ENCODE assay signal across 22 cellular contexts in the genomic region with DNA sequence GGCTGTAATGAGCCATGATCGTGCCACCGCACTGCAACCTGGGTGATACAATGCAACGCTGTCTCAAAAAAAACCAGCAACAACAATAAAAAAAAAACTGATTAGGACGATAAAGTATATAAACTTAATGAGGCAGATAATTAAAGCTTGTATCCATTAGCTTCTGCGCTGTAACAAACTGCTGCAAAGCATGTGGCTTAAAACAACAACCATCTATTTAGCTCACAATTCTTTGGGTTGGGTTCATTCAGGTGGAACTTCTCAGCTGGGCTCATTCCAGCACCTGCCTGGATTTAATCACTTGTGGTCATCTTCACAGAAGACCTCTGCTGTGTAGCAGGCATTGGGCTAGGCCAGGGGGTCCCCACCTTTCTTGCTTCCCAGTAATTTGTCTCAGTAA. TPM values are rescaled to one million over a fixed set of nuclear protein-coding genes. Genes with fewer than 3 reads are reported as not detected.
DNase-seq lines count a peak whose midpoint lies in the region; ATAC-seq and TF ChIP-seq lines count a peak whose summit lies in the region.
"Had no signal": no experiment of that assay in that cellular context is flagged by ENCODE, and none has a peak within 500 bp of the region (broad histone marks: within the 10 kb centered on the region; RNA-seq: fewer than 3 reads in every experiment).

No MANE protein-coding gene starts in this region.

- 45 to 59% methylated on average over 5 of the region's 5 CpGs for WGBS in thyroid gland, 2 donors

- no peak for DNase-seq in stimulated activated naive CD8-positive, alpha-beta T cell treated with anti-CD3 and anti-CD28 coated beads, Interleukin-15, amount 100 ng/mL, for 72 hours
- no peak for DNase-seq in stimulated activated naive CD8-positive, alpha-beta T cell treated with anti-CD3 and anti-CD28 coated beads, Interleukin-15, Interleukin-2, amounts not matched to agents 100 U/mL and 50 U/mL, for 24 hours
- DNase-seq in activated naive CD8-positive, alpha-beta T cell treated with anti-CD3 and anti-CD28 coated beads for 36 hours: no peak
- DNase-seq in kidney glomerular epithelial cell (lab: John Stamatoyannopoulos, UW): peak; percentile 63
- DNase-seq in thyroid gland: peak; percentile 35 to 56
- no peak for DNase-seq in Peyer's patch
- DNase-seq: DND-41, GOT3, HCEC 1CT, IMR-90, MV-4-11, NCI-H1105 treated with DMSO at 0.1 percent for 48 hours, NCI-H187, NCI-H446 treated with DMSO at 0.1 percent for 48 hours, NCI-H748 treated with DMSO at 0.1 percent for 48 hours had no signal

- H3K27ac Mint-ChIP-seq in stimulated activated naive CD8-positive, alpha-beta T cell treated with anti-CD3 and anti-CD28 coated beads, Interleukin-15, amount 100 ng/mL, for 72 hours: peak overlapping the region; percentile 38 to 76
- peak overlapping the region; percentile 34 for H3K27ac Mint-ChIP-seq in activated naive CD8-positive, alpha-beta T cell treated with anti-CD3 and anti-CD28 coated beads for 36 hours
- H3K27ac Mint-ChIP-seq: B cell had no signal

- no peak overlapping the region for H3K4me3 Mint-ChIP-seq in stimulated activated naive CD8-positive, alpha-beta T cell treated with anti-CD3 and anti-CD28 coated beads, Interleukin-15, amount 100 ng/mL, for 72 hours
- H3K4me3 Mint-ChIP-seq in activated naive CD8-positive, alpha-beta T cell treated with anti-CD3 and anti-CD28 coated beads for 36 hours: no peak overlapping the region
- H3K4me3 Mint-ChIP-seq: B cell had no signal

- TF ChIP-seq CTCF in thyroid gland (IDR thresholded peaks at IDR 0.05) (no peak), Peyer's patch (IDR thresholded peaks at IDR 0.05) (no peak)

- no peaks in the 10 kb centered on the region for H3K27me3 ChIP-seq in thyroid gland
- H3K27me3 ChIP-seq in Peyer's patch: no peaks in the 10 kb centered on the region
- H3K27me3 ChIP-seq: SJSA1 had no signal

- ATAC-seq in stimulated activated naive CD8-positive, alpha-beta T cell treated with anti-CD3 and anti-CD28 coated beads, Interleukin-15, amount 100 ng/mL, for 72 hours: no peak
- ATAC-seq in stimulated activated naive CD8-positive, alpha-beta T cell treated with anti-CD3 and anti-CD28 coated beads, Interleukin-15, Interleukin-2, amounts not matched to agents 100 U/mL and 50 U/mL, for 24 hours: no peak
- no peak for ATAC-seq in HG02973 (IDR thresholded peaks at IDR 0.05; ENCODE audit: unreplicated experiment)
- ATAC-seq in HG02678 (IDR thresholded peaks at IDR 0.05; ENCODE audit: unreplicated experiment): no peak
- ATAC-seq: A549, GM12878 had no signal

- H3K36me3 ChIP-seq in thyroid gland (peaks cover 6 to 7% of the 10 kb centered on the region in 2 donors), Peyer's patch (peaks cover 0 to 73% (median 0%) of the 10 kb centered on the region in 3 donors)

- no peak overlapping the region for H3K4me3 ChIP-seq in thyroid gland (replicated peaks in 1 of 3)
- H3K4me3 ChIP-seq in Peyer's patch: no peak overlapping the region
- H3K4me3 ChIP-seq: A549, GM12878, SJSA1 had no signal

- H3K27ac ChIP-seq in thyroid gland: no peak overlapping the region
- H3K27ac ChIP-seq in Peyer's patch: no peak overlapping the region
- H3K27ac ChIP-seq: A549, KMS-11, SJSA1 had no signal

- H3K9me3 ChIP-seq in thyroid gland (no peaks in the 10 kb centered on the region), Peyer's patch (no peaks in the 10 kb centered on the region)
- H3K9me3 ChIP-seq: A549, SJSA1 had no signal

- H3K9me3 Mint-ChIP-seq in stimulated activated naive CD8-positive, alpha-beta T cell treated with anti-CD3 and anti-CD28 coated beads, Interleukin-15, amount 100 ng/mL, for 72 hours: no peaks in the 10 kb centered on the region
- H3K9me3 Mint-ChIP-seq in activated naive CD8-positive, alpha-beta T cell treated with anti-CD3 and anti-CD28 coated beads for 36 hours: peaks cover 3% of the 10 kb centered on the region

- intact Hi-C loops in thyroid gland (cut with DNase I): no loop called here

- H3K4me1 Mint-ChIP-seq in stimulated activated naive CD8-positive, alpha-beta T cell treated with anti-CD3 and anti-CD28 coated beads, Interleukin-15, amount 100 ng/mL, for 72 hours: peaks cover 20% of the 10 kb centered on the region
- H3K4me1 Mint-ChIP-seq in activated naive CD8-positive, alpha-beta T cell treated with anti-CD3 and anti-CD28 coated beads for 36 hours: peaks cover 21% of the 10 kb centered on the region

- peaks cover 4 to 11% of the 10 kb centered on the region in 2 donors for H3K4me1 ChIP-seq in thyroid gland
- H3K4me1 ChIP-seq in Peyer's patch: no peaks in the 10 kb centered on the region
- H3K4me1 ChIP-seq: A549 had no signal

- peaks cover 38% of the 10 kb centered on the region for H3K36me3 Mint-ChIP-seq in activated naive CD8-positive, alpha-beta T cell treated with anti-CD3 and anti-CD28 coated beads for 36 hours

- H3K27me3 Mint-ChIP-seq in stimulated activated naive CD8-positive, alpha-beta T cell treated with anti-CD3 and anti-CD28 coated beads, Interleukin-15, amount 100 ng/mL, for 72 hours: no peaks in the 10 kb centered on the region
- H3K27me3 Mint-ChIP-seq in activated naive CD8-positive, alpha-beta T cell treated with anti-CD3 and anti-CD28 coated beads for 36 hours: no peaks in the 10 kb centered on the region
- H3K27me3 Mint-ChIP-seq: B cell had no signal

- TF ChIP-seq POLR2A in thyroid gland (IDR thresholded peaks at IDR 0.05) (no peak), Peyer's patch (IDR thresholded peaks at IDR 0.05) (no peak)

RNA-seq across cellular contexts. Expression of a gene that starts 45.9 kb away (rescaled TPM):
- 10 to 100 TPM; 43.9 to 44.1 TPM for total RNA-seq in activated naive CD8-positive, alpha-beta T cell treated with anti-CD3 and anti-CD28 coated beads for 36 hours
- total RNA-seq in thyroid gland: 10 to 100 TPM; 26.8 to 42.6 (median 29.8) TPM
- total RNA-seq in Peyer's patch: 10 to 100 TPM; 10.7 to 56.9 (median 34.4) TPM

RNA-seq across cellular contexts. Expression of a gene that starts 59.3 kb away (rescaled TPM):
- not detected for total RNA-seq in activated naive CD8-positive, alpha-beta T cell treated with anti-CD3 and anti-CD28 coated beads for 36 hours
- not detected for total RNA-seq in thyroid gland
- total RNA-seq in Peyer's patch: not detected
- total RNA-seq: B cell, GM12878, IMR-90, SJSA1 had no signal

Comparison
In these comparisons a context has a peak if more than half of its experiments do, and no peak if none do; other contexts are left out.
1. DNase-seq: peak in kidney glomerular epithelial cell (single experiment) and thyroid gland (2 of 2); none in stimulated activated naive CD8-positive, alpha-beta T cell treated with anti-CD3 and anti-CD28 coated beads, Interleukin-15, amount 100 ng/mL, for 72 hours (0 of 2), stimulated activated naive CD8-positive, alpha-beta T cell treated with anti-CD3 and anti-CD28 coated beads, Interleukin-15, Interleukin-2, amounts not matched to agents 100 U/mL and 50 U/mL, for 24 hours (single experiment), activated naive CD8-positive, alpha-beta T cell treated with anti-CD3 and anti-CD28 coated beads for 36 hours (single experiment) and Peyer's patch (0 of 3).